ENCODE assay signal across 16 cellular contexts in genomic region chr3:140062461-140062860, GRCh38.
DNase-seq lines count a peak whose midpoint lies in the region; ATAC-seq and TF ChIP-seq lines count a peak whose summit lies in the region.
"Had no signal": no experiment of that assay in that cellular context is flagged by ENCODE, and none has a peak within 500 bp of the region (broad histone marks: within the 10 kb centered on the region; RNA-seq: fewer than 3 reads in every experiment).

No MANE protein-coding gene starts in this region.

- no peaks in the 10 kb centered on the region for H3K36me3 Mint-ChIP-seq in CD8-positive, alpha-beta T cell
- H3K36me3 Mint-ChIP-seq: CD4-positive, alpha-beta memory T cell had no signal

- H2BK120ac ChIP-seq in neuronal stem cell (ENCODE audit: low read depth, low read length), result no peak overlapping the region

- no peaks in the 10 kb centered on the region for H3K4me1 ChIP-seq in Karpas-422 (ENCODE audit: low read length)
- no peaks in the 10 kb centered on the region for H3K4me1 ChIP-seq in neuronal stem cell (ENCODE audit: control insufficient read depth in 2 of 2, insufficient read depth in 1 of 2, low read depth in 1 of 2, low read length in 2 of 2)
- H3K4me1 ChIP-seq in GM23248 (ENCODE audit: insufficient read depth), result no peaks in the 10 kb centered on the region
- H3K4me1 ChIP-seq in CD8-positive, alpha-beta T cell (ENCODE audit: insufficient read depth, low read length), result no peaks in the 10 kb centered on the region
- H3K4me1 ChIP-seq: A549, Caco-2 had no signal

- DNase-seq in Karpas-422, result peak; percentile 19
- peak; percentile 54 for DNase-seq in kidney tubule cell (ENCODE audit: low spot score)
- DNase-seq in neuronal stem cell (ENCODE audit: low spot score), result no peak
- DNase-seq in GM23248, result no peak
- DNase-seq in CD8-positive, alpha-beta T cell, result no peak
- DNase-seq in NCI-H1092 (lab: John Stamatoyannopoulos, UW), result no peak
- DNase-seq: 8988T; ACHN; C1 segment of cervical spinal cord; Caco-2; CD4-positive, alpha-beta memory T cell; DMS153; DND-41; H7; HCEC 1CT had no signal

- intact Hi-C loops in CD8-positive, alpha-beta T cell (cut with DNase I, micrococcal nuclease), result no loop called here

- no peaks in the 10 kb centered on the region for H3K4me1 Mint-ChIP-seq in CD8-positive, alpha-beta T cell (ENCODE audit: low read depth)
- H3K4me1 Mint-ChIP-seq: CD4-positive, alpha-beta memory T cell had no signal

- H3K4me2 ChIP-seq in Karpas-422 (ENCODE audit: low read depth, low read length, poor library complexity, severe bottlenecking), result no peak overlapping the region
- no peak overlapping the region for H3K4me2 ChIP-seq in neuronal stem cell (ENCODE audit: insufficient read depth, low read length, poor library complexity, severe bottlenecking)
- H3K4me2 ChIP-seq in GM23248 (ENCODE audit: unreplicated experiment), result no peak overlapping the region
- H3K4me2 ChIP-seq: A549 had no signal

- H3K9me3 ChIP-seq in Karpas-422 (ENCODE audit: low read length) (no peaks in the 10 kb centered on the region), neuronal stem cell (replicated peaks in 1 of 2; ENCODE audit: control insufficient read depth in 2 of 2, insufficient read depth in 1 of 2, low read depth in 1 of 2, low read length in 2 of 2) (no peaks in the 10 kb centered on the region), GM23248 (ENCODE audit: low read depth) (no peaks in the 10 kb centered on the region)
- no peaks in the 10 kb centered on the region for H3K9me3 ChIP-seq in CD8-positive, alpha-beta T cell (ENCODE audit: low read length)
- H3K9me3 ChIP-seq: A549, Caco-2 had no signal

- H4K20me1 ChIP-seq in Karpas-422 (ENCODE audit: insufficient read depth, low read depth, low read length) (no peaks in the 10 kb centered on the region; the same call in 1 of the 2 replicates), GM23248 (ENCODE audit: insufficient read depth) (no peaks in the 10 kb centered on the region)

- H3K36me3 ChIP-seq in Karpas-422 (ENCODE audit: insufficient read depth, low read length) (no peaks in the 10 kb centered on the region), neuronal stem cell (replicated peaks in 1 of 2; ENCODE audit: control insufficient read depth in 2 of 2, insufficient read depth in 2 of 2, low read length in 2 of 2) (no peaks in the 10 kb centered on the region), GM23248 (ENCODE audit: low read depth) (no peaks in the 10 kb centered on the region)
- H3K36me3 ChIP-seq in CD8-positive, alpha-beta T cell (ENCODE audit: insufficient read depth, low read length), result no peaks in the 10 kb centered on the region

- no peak overlapping the region for H3K4ac ChIP-seq in neuronal stem cell (ENCODE audit: low read length)

- no peaks in the 10 kb centered on the region for H3F3A ChIP-seq in GM23248 (ENCODE audit: insufficient read depth)

- no peaks in the 10 kb centered on the region for H3K79me1 ChIP-seq in neuronal stem cell (ENCODE audit: low read depth, low read length)

- POLR2A ChIA-PET in CD8-positive, alpha-beta T cell (lab: Charles Lee), result no interaction called here

- no peak overlapping the region for H2BK5ac ChIP-seq in neuronal stem cell (ENCODE audit: low read length)

- H3K9ac ChIP-seq in Karpas-422 (ENCODE audit: low read length), result no peak overlapping the region
- H3K9ac ChIP-seq in neuronal stem cell (ENCODE audit: low read depth, low read length, poor library complexity), result peak overlapping the region; percentile 46
- H3K9ac ChIP-seq in GM23248, result no peak overlapping the region

- H3K14ac ChIP-seq in neuronal stem cell (ENCODE audit: low read length), result no peak overlapping the region

- H2BK15ac ChIP-seq in neuronal stem cell (ENCODE audit: low read length), result no peak overlapping the region

- H4K91ac ChIP-seq in neuronal stem cell (ENCODE audit: low read depth, low read length, poor library complexity), result no peak overlapping the region

- no peak overlapping the region for H2BK12ac ChIP-seq in neuronal stem cell (ENCODE audit: low read length)

- no peak overlapping the region for H4K8ac ChIP-seq in neuronal stem cell (ENCODE audit: low read depth, low read length)

- no peaks in the 10 kb centered on the region for H3K9me3 Mint-ChIP-seq in CD8-positive, alpha-beta T cell

- in situ Hi-C loops in GM23248 (cut with MboI), result no loop called here

- no peak for ATAC-seq in CD8-positive, alpha-beta T cell
- ATAC-seq: A549 had no signal

- H3K27me3 Mint-ChIP-seq in CD8-positive, alpha-beta T cell (ENCODE audit: low read depth), result peaks cover 3% of the 10 kb centered on the region
- H3K27me3 Mint-ChIP-seq: CD4-positive, alpha-beta memory T cell had no signal

- no peak overlapping the region for H3K23ac ChIP-seq in neuronal stem cell (ENCODE audit: low read depth, low read length, poor library complexity)

- no peaks in the 10 kb centered on the region for H3K79me2 ChIP-seq in Karpas-422 (ENCODE audit: low read length)
- no peaks in the 10 kb centered on the region for H3K79me2 ChIP-seq in GM23248 (ENCODE audit: insufficient read depth)

- TF ChIP-seq CTCF in CD8-positive, alpha-beta T cell (IDR thresholded peaks at IDR 0.05), result no peak

- H3K18ac ChIP-seq in neuronal stem cell (ENCODE audit: low read length), result no peak overlapping the region

- H3K27me3 ChIP-seq in Karpas-422 (ENCODE audit: low read length) (no peaks in the 10 kb centered on the region), neuronal stem cell (ENCODE audit: control insufficient read depth in 3 of 3, insufficient read depth in 3 of 3, low read depth in 1 of 3, low read length in 3 of 3) (no peaks in the 10 kb centered on the region), GM23248 (replicated peaks; ENCODE audit: insufficient read depth) (no peaks in the 10 kb centered on the region)
- no peaks in the 10 kb centered on the region for H3K27me3 ChIP-seq in CD8-positive, alpha-beta T cell (ENCODE audit: insufficient read depth, low read length)

- H3K9me2 ChIP-seq in Karpas-422 (replicated peaks; ENCODE audit: insufficient read depth, low read length) (no peaks in the 10 kb centered on the region), GM23248 (ENCODE audit: insufficient read depth) (no peaks in the 10 kb centered on the region)

- H2AFZ ChIP-seq in Karpas-422 (ENCODE audit: low read length) (no peak overlapping the region), neuronal stem cell (ENCODE audit: low read length) (no peak overlapping the region), GM23248 (no peak overlapping the region)

- CTCF ChIA-PET in CD8-positive, alpha-beta T cell (lab: Charles Lee), result no interaction called here

- H3K27ac ChIP-seq in Karpas-422 (ENCODE audit: low read length), result no peak overlapping the region
- no peak overlapping the region for H3K27ac ChIP-seq in neuronal stem cell (replicated peaks; ENCODE audit: low read length)
- H3K27ac ChIP-seq in GM23248, result no peak overlapping the region
- H3K27ac ChIP-seq in CD8-positive, alpha-beta T cell (ENCODE audit: low read depth, low read length), result no peak overlapping the region
- H3K27ac ChIP-seq: A549 had no signal

- H3K4me3 ChIP-seq in Karpas-422 (ENCODE audit: low read length), result no peak overlapping the region
- no peak overlapping the region for H3K4me3 ChIP-seq in neuronal stem cell (ENCODE audit: low read length in 2 of 2)
- no peak overlapping the region for H3K4me3 ChIP-seq in GM23248
- H3K4me3 ChIP-seq in CD8-positive, alpha-beta T cell (ENCODE audit: low read depth, low read length), result no peak overlapping the region
- H3K4me3 ChIP-seq: A549 had no signal

- H3K27ac Mint-ChIP-seq in CD8-positive, alpha-beta T cell, result no peak overlapping the region
- H3K27ac Mint-ChIP-seq: CD4-positive, alpha-beta memory T cell had no signal

- H3K4me3 Mint-ChIP-seq in CD8-positive, alpha-beta T cell, result no peak overlapping the region
- H3K4me3 Mint-ChIP-seq: CD4-positive, alpha-beta memory T cell had no signal

- H2AK5ac ChIP-seq in neuronal stem cell (ENCODE audit: low read depth, low read length), result no peak overlapping the region

Comparison
In these comparisons a context has a peak if more than half of its experiments do, and no peak if none do; other contexts are left out.
1. DNase-seq: peak in Karpas-422 (single experiment) and kidney tubule cell (single experiment); none in neuronal stem cell (single experiment), GM23248 (single experiment), CD8-positive, alpha-beta T cell (0 of 7) and NCI-H1092 (single experiment).